In genomic region chr6:163667372-163668060, GRCh38 we compare ENCODE assay signal across 9 cellular contexts.
DNase-seq lines count a peak whose midpoint lies in the region; ATAC-seq lines count a peak whose summit lies in the region.
"Had no signal": no experiment of that assay in that cellular context is flagged by ENCODE, and none has a peak within 500 bp of the region (broad histone marks: within the 10 kb centered on the region; RNA-seq: fewer than 3 reads in every experiment).

No MANE protein-coding gene starts in this region.

- peak; percentile 89 to 90 for DNase-seq in AML-193 (lab: John Stamatoyannopoulos, UW)
- peak; percentile 77 for DNase-seq in GM19240 (ENCODE audit: insufficient read length, low spot score)
- DNase-seq in T-helper 2 cell treated with Interferon-gamma antibody and Interleukin-4, amounts not matched to agents 5 μg/mL and 100 μg/mL, for 36 hours (ENCODE audit: low spot score) = no peak
- DNase-seq in midbrain (lab: John Stamatoyannopoulos, UW) = peak; percentile 55
- no peak for DNase-seq in NCI-H146 treated with DMSO at 0.1 percent for 48 hours (lab: John Stamatoyannopoulos, UW; ENCODE audit: unreplicated experiment)
- no peak for DNase-seq in HuH-7.5 (ENCODE audit: low spot score)
- DNase-seq in MG63 = no peak

- no peaks in the 10 kb centered on the region for H3K27me3 Mint-ChIP-seq in T-helper 2 cell treated with Interferon-gamma antibody and Interleukin-4, amounts not matched to agents 5 μg/mL and 100 μg/mL, for 36 hours (ENCODE audit: low read depth)

- H3K4me3 ChIP-seq in MG63 = no peak overlapping the region

- no peaks in the 10 kb centered on the region for H3K9me3 ChIP-seq in MG63

- H3K4me1 Mint-ChIP-seq in T-helper 2 cell treated with Interferon-gamma antibody and Interleukin-4, amounts not matched to agents 5 μg/mL and 100 μg/mL, for 36 hours (ENCODE audit: low read depth) = peaks cover 3% of the 10 kb centered on the region

- peak; percentile 98 for ATAC-seq in HG03175 (IDR thresholded peaks at IDR 0.05; ENCODE audit: unreplicated experiment)

- H3K27ac Mint-ChIP-seq in T-helper 2 cell treated with Interferon-gamma antibody and Interleukin-4, amounts not matched to agents 5 μg/mL and 100 μg/mL, for 36 hours = no peak overlapping the region

- no peaks in the 10 kb centered on the region for H3K9me3 Mint-ChIP-seq in T-helper 2 cell treated with Interferon-gamma antibody and Interleukin-4, amounts not matched to agents 5 μg/mL and 100 μg/mL, for 36 hours
- H3K9me3 Mint-ChIP-seq: neural crest cell had no signal

- peak overlapping the region; percentile 15 for H3K4me3 Mint-ChIP-seq in T-helper 2 cell treated with Interferon-gamma antibody and Interleukin-4, amounts not matched to agents 5 μg/mL and 100 μg/mL, for 36 hours
- H3K4me3 Mint-ChIP-seq: neural crest cell had no signal

- H3K27me3 ChIP-seq in MG63 = no peaks in the 10 kb centered on the region

- no peaks in the 10 kb centered on the region for H3K36me3 Mint-ChIP-seq in T-helper 2 cell treated with Interferon-gamma antibody and Interleukin-4, amounts not matched to agents 5 μg/mL and 100 μg/mL, for 36 hours (ENCODE audit: low read depth)

- H3K36me3 ChIP-seq in MG63 = no peaks in the 10 kb centered on the region

Comparison
In these comparisons a context has a peak if more than half of its experiments do, and no peak if none do; other contexts are left out.
1. DNase-seq: peak in AML-193 (2 of 2), GM19240 (single experiment) and midbrain (single experiment); none in T-helper 2 cell treated with Interferon-gamma antibody and Interleukin-4, amounts not matched to agents 5 μg/mL and 100 μg/mL, for 36 hours (single experiment), NCI-H146 treated with DMSO at 0.1 percent for 48 hours (single experiment), HuH-7.5 (single experiment) and MG63 (single experiment).